ENCODE assay signal across 1 cellular context in genomic region chr12:124738636-124739467, GRCh38.
A peak's percentile ranks its signal among the peaks of the same experiment; 100 is the strongest.
TF ChIP-seq lines count a peak whose summit lies in the region.

No MANE protein-coding gene starts in this region.

TF ChIP-seq in HepG2, 621 proteins besides CTCF, POLR2A, EP300 and RAD21 (continued from another document and continues in another):
- TF ChIP-seq TEF (CRISPR knock-in tag; IDR thresholded peaks at IDR 0.05) (no peak), CHCHD3 (CRISPR knock-in tag; IDR thresholded peaks at IDR 0.05) (no peak), SYNCRIP (IDR thresholded peaks at IDR 0.05; ENCODE audit: insufficient read depth, low read depth, low read length) (no peak), SIN3A (IDR thresholded peaks at IDR 0.05; ENCODE audit: borderline replicate concordance, low read depth, low read length) (no peak), SRSF9 (IDR thresholded peaks at IDR 0.05; ENCODE audit: borderline replicate concordance, insufficient read depth, low read depth, low read length, poor library complexity, severe bottlenecking) (no peak), PHB2 (IDR thresholded peaks at IDR 0.05; ENCODE audit: partially characterized antibody) (no peak), HMGA1 (CRISPR knock-in tag; conservative IDR thresholded peaks at IDR 0.05) (no peak), RBAK (CRISPR knock-in tag; IDR thresholded peaks at IDR 0.05) (no peak), ZBTB10 (CRISPR knock-in tag; IDR thresholded peaks at IDR 0.05; ENCODE audit: borderline replicate concordance) (no peak), ESRRA (CRISPR knock-in tag; IDR thresholded peaks at IDR 0.05; ENCODE audit: low read depth) (no peak), ZNF260 (CRISPR knock-in tag; IDR thresholded peaks at IDR 0.05; ENCODE audit: borderline replicate concordance, low read depth) (no peak), ZNF687 (CRISPR knock-in tag; IDR thresholded peaks at IDR 0.05) (peak; percentile 66), ZNF83 (CRISPR knock-in tag; IDR thresholded peaks at IDR 0.05; ENCODE audit: borderline replicate concordance) (no peak), CREB3 (CRISPR knock-in tag; IDR thresholded peaks at IDR 0.05) (no peak), ZNF891 (CRISPR knock-in tag; IDR thresholded peaks at IDR 0.05) (0 out of 2 replicates have a peak, but pooled peaks have one; percentile 38), ZBTB8A (CRISPR knock-in tag; IDR thresholded peaks at IDR 0.05; ENCODE audit: borderline replicate concordance, low read depth) (no peak), ISX (CRISPR knock-in tag; conservative IDR thresholded peaks at IDR 0.05) (no peak), ELK4 (CRISPR knock-in tag; IDR thresholded peaks at IDR 0.05; ENCODE audit: borderline replicate concordance) (no peak), KMT2B (CRISPR knock-in tag; IDR thresholded peaks at IDR 0.05) (no peak), ATF7-NPFF (CRISPR knock-in tag; IDR thresholded peaks at IDR 0.05; ENCODE audit: low read depth) (no peak), ZNF770 (CRISPR knock-in tag; IDR thresholded peaks at IDR 0.05) (no peak), ZNF484 (CRISPR knock-in tag; IDR thresholded peaks at IDR 0.05; ENCODE audit: borderline replicate concordance, low read depth) (no peak), NBN (conservative IDR thresholded peaks at IDR 0.05) (no peak), ZNF292 (CRISPR knock-in tag; IDR thresholded peaks at IDR 0.05; ENCODE audit: borderline replicate concordance, low read depth) (0 out of 2 replicates have a peak, but pooled peaks have one; percentile 40), NR2F1 (CRISPR knock-in tag; IDR thresholded peaks at IDR 0.05) (peak; percentile 41 to 80; a peak in 2 of 4 replicates), ATM (IDR thresholded peaks at IDR 0.05; ENCODE audit: borderline replicate concordance) (no peak), TOE1 (CRISPR knock-in tag; IDR thresholded peaks at IDR 0.05) (no peak), HMG20A (CRISPR knock-in tag; IDR thresholded peaks at IDR 0.05; ENCODE audit: borderline replicate concordance) (peak; percentile 57; the same call in 1 of the 2 replicates), MTA3 (CRISPR knock-in tag; IDR thresholded peaks at IDR 0.05) (no peak), RFXANK (CRISPR knock-in tag; IDR thresholded peaks at IDR 0.05) (no peak), BHLHE40 (IDR thresholded peaks at IDR 0.05; ENCODE audit: low read length) (peak; percentile 63), ZEB1 (IDR thresholded peaks at IDR 0.05; ENCODE audit: insufficient replicate concordance, low read depth) (no peak), SRSF1 (optimal IDR thresholded peaks at IDR 0.05; ENCODE audit: low read depth, low read length) (no peak), MIXL1 (CRISPR knock-in tag; IDR thresholded peaks at IDR 0.05) (no peak), RBM22 (optimal IDR thresholded peaks at IDR 0.05; ENCODE audit: low read length) (no peak), HCFC1 (IDR thresholded peaks at IDR 0.05; ENCODE audit: low read depth, low read length) (no peak), LBX2 (CRISPR knock-in tag; IDR thresholded peaks at IDR 0.05; ENCODE audit: borderline replicate concordance) (no peak), GFI1 (CRISPR knock-in tag; IDR thresholded peaks at IDR 0.05; ENCODE audit: borderline replicate concordance) (peak; percentile 37; the same call in 1 of the 2 replicates), SALL2 (CRISPR knock-in tag; IDR thresholded peaks at IDR 0.05) (no peak), ARNT2 (CRISPR knock-in tag; IDR thresholded peaks at IDR 0.05; ENCODE audit: low read depth) (no peak), SP4 (CRISPR knock-in tag; IDR thresholded peaks at IDR 0.05) (no peak), HNF1B (CRISPR knock-in tag; IDR thresholded peaks at IDR 0.05) (no peak), ZBED4 (CRISPR knock-in tag; IDR thresholded peaks at IDR 0.05; ENCODE audit: borderline replicate concordance) (no peak), FOXO1 (CRISPR knock-in tag; IDR thresholded peaks at IDR 0.05) (no peak), REL (CRISPR knock-in tag; conservative IDR thresholded peaks at IDR 0.05) (no peak), ZNF776 (CRISPR knock-in tag; IDR thresholded peaks at IDR 0.05) (no peak), ZNF34 (CRISPR knock-in tag; IDR thresholded peaks at IDR 0.05; ENCODE audit: borderline replicate concordance) (no peak), NFATC3 (CRISPR knock-in tag; IDR thresholded peaks at IDR 0.05) (no peak), ZNF124 (CRISPR knock-in tag; IDR thresholded peaks at IDR 0.05) (no peak), DPF2 (CRISPR knock-in tag; IDR thresholded peaks at IDR 0.05; ENCODE audit: borderline replicate concordance, low read depth) (no peak), ZMYM4 (CRISPR knock-in tag; IDR thresholded peaks at IDR 0.05) (no peak), CCAR2 (optimal IDR thresholded peaks at IDR 0.05; ENCODE audit: low read depth, low read length) (no peak)
